In the genomic region with DNA sequence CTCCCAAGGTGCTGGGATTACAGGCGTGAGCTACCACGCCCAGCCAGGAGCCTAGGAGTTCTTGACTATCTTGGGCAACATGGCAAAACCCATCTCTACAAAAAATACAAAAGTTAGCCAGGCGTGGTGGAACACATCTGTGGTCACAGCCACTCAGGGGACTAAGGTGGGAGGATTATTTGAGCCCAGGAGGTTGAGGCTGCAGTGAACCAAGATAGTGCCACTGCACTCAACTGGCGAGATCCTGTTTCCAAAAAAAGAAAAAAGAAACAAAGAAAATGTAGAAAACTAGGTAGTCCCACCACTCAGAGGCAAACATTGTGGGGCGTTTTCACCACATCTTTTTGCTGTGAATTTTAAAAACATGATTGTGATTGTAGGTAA, we compare ENCODE assay signal across 13 cellular contexts.
DNase-seq lines count a peak whose midpoint lies in the region; ATAC-seq and TF ChIP-seq lines count a peak whose summit lies in the region.
"Had no signal": no experiment of that assay in that cellular context is flagged by ENCODE, and none has a peak within 500 bp of the region (broad histone marks: within the 10 kb centered on the region; RNA-seq: fewer than 3 reads in every experiment).

No MANE protein-coding gene starts in this region.

- H3K79me2 ChIP-seq in neural progenitor cell (ENCODE audit: low read depth) = no peaks in the 10 kb centered on the region

- H3K36me3 Mint-ChIP-seq in neural progenitor cell = no peaks in the 10 kb centered on the region
- H3K36me3 Mint-ChIP-seq in activated naive CD4-positive, alpha-beta T cell treated with anti-CD3 and anti-CD28 coated beads for 36 hours (ENCODE audit: low read depth) = peaks cover 3% of the 10 kb centered on the region

- H3K27me3 Mint-ChIP-seq in neural progenitor cell (ENCODE audit: insufficient read depth, low read depth) = peaks cover 2% of the 10 kb centered on the region
- no peaks in the 10 kb centered on the region for H3K27me3 Mint-ChIP-seq in activated naive CD4-positive, alpha-beta T cell treated with anti-CD3 and anti-CD28 coated beads for 36 hours (ENCODE audit: low read depth)

- H2AFZ ChIP-seq in neural progenitor cell (replicated peaks) = no peak overlapping the region

- H3K4me2 ChIP-seq in neural progenitor cell = no peak overlapping the region

- TF ChIP-seq CTCF in neural progenitor cell (IDR thresholded peaks at IDR 0.05) = no peak

- peak overlapping the region; percentile 60 for H3K27ac Mint-ChIP-seq in neural progenitor cell
- no peak overlapping the region for H3K27ac Mint-ChIP-seq in activated naive CD4-positive, alpha-beta T cell treated with anti-CD3 and anti-CD28 coated beads for 36 hours

- intact Hi-C loops in activated naive CD4-positive, alpha-beta T cell treated with anti-CD3 and anti-CD28 coated beads for 36 hours (cut with micrococcal nuclease) = no loop called here

- peaks cover 17% of the 10 kb centered on the region for H3K4me1 Mint-ChIP-seq in neural progenitor cell
- no peaks in the 10 kb centered on the region for H3K4me1 Mint-ChIP-seq in activated naive CD4-positive, alpha-beta T cell treated with anti-CD3 and anti-CD28 coated beads for 36 hours (ENCODE audit: low read depth)

- no peaks in the 10 kb centered on the region for H3K9me3 Mint-ChIP-seq in neural progenitor cell
- no peaks in the 10 kb centered on the region for H3K9me3 Mint-ChIP-seq in activated naive CD4-positive, alpha-beta T cell treated with anti-CD3 and anti-CD28 coated beads for 36 hours

- no peak overlapping the region for H3K4me3 Mint-ChIP-seq in neural progenitor cell
- no peak overlapping the region for H3K4me3 Mint-ChIP-seq in activated naive CD4-positive, alpha-beta T cell treated with anti-CD3 and anti-CD28 coated beads for 36 hours

- ATAC-seq in GM19025 (IDR thresholded peaks at IDR 0.05; ENCODE audit: low read depth, unreplicated experiment) (peak; percentile 32), HG02571 (IDR thresholded peaks at IDR 0.05; ENCODE audit: unreplicated experiment) (peak; percentile 30), HG03457 (IDR thresholded peaks at IDR 0.05; ENCODE audit: unreplicated experiment) (peak; percentile 50), HG03521 (IDR thresholded peaks at IDR 0.05; ENCODE audit: unreplicated experiment) (no peak)

- H3K9ac ChIP-seq in neural progenitor cell = no peak overlapping the region

- no peak overlapping the region for H3K27ac ChIP-seq in neural progenitor cell
- H3K27ac ChIP-seq: HL-60, tibial artery had no signal

- H3K4me1 ChIP-seq in neural progenitor cell = peaks cover 20% of the 10 kb centered on the region

- DNase-seq in neural progenitor cell (ENCODE audit: low spot score) = no peak
- no peak for DNase-seq in mucosa of gallbladder (ENCODE audit: low spot score)
- no peak for DNase-seq in mesenteric fat pad (ENCODE audit: low spot score)
- no peak for DNase-seq in activated naive CD4-positive, alpha-beta T cell treated with anti-CD3 and anti-CD28 coated beads for 36 hours
- DNase-seq: Calu3, midbrain, NCI-H1048, tibial artery had no signal

- H3F3A ChIP-seq in neural progenitor cell (ENCODE audit: low read depth) = peaks cover 9% of the 10 kb centered on the region

- H3K9me3 ChIP-seq in neural progenitor cell (ENCODE audit: low read depth) = no peaks in the 10 kb centered on the region
- H3K9me3 ChIP-seq: tibial artery had no signal

- no peaks in the 10 kb centered on the region for H4K20me1 ChIP-seq in neural progenitor cell (ENCODE audit: low read depth)

- CTCF ChIA-PET in activated naive CD4-positive, alpha-beta T cell treated with anti-CD3 and anti-CD28 coated beads for 36 hours (lab: Charles Lee) = interaction anchor here (1.0 kb wide), 1 partner anchor 8 kb away, joined by 3 read pairs; no protein-coding TSS in a partner anchor

- H3K36me3 ChIP-seq in neural progenitor cell = no peaks in the 10 kb centered on the region
- H3K36me3 ChIP-seq: tibial artery had no signal

- H3K4me3 ChIP-seq in neural progenitor cell = no peak overlapping the region
- H3K4me3 ChIP-seq: tibial artery had no signal

- H3K27me3 ChIP-seq in neural progenitor cell = no peaks in the 10 kb centered on the region
- H3K27me3 ChIP-seq: tibial artery had no signal
